8 cellular contexts compared by ENCODE assay signal in genomic region chr4:86934772-86935498, GRCh38. TPM values are rescaled to one million over a fixed set of nuclear protein-coding genes. Genes with fewer than 3 reads are reported as not detected.
DNase-seq lines count a peak whose midpoint lies in the region; TF ChIP-seq lines count a peak whose summit lies in the region.

A gene with protein sequence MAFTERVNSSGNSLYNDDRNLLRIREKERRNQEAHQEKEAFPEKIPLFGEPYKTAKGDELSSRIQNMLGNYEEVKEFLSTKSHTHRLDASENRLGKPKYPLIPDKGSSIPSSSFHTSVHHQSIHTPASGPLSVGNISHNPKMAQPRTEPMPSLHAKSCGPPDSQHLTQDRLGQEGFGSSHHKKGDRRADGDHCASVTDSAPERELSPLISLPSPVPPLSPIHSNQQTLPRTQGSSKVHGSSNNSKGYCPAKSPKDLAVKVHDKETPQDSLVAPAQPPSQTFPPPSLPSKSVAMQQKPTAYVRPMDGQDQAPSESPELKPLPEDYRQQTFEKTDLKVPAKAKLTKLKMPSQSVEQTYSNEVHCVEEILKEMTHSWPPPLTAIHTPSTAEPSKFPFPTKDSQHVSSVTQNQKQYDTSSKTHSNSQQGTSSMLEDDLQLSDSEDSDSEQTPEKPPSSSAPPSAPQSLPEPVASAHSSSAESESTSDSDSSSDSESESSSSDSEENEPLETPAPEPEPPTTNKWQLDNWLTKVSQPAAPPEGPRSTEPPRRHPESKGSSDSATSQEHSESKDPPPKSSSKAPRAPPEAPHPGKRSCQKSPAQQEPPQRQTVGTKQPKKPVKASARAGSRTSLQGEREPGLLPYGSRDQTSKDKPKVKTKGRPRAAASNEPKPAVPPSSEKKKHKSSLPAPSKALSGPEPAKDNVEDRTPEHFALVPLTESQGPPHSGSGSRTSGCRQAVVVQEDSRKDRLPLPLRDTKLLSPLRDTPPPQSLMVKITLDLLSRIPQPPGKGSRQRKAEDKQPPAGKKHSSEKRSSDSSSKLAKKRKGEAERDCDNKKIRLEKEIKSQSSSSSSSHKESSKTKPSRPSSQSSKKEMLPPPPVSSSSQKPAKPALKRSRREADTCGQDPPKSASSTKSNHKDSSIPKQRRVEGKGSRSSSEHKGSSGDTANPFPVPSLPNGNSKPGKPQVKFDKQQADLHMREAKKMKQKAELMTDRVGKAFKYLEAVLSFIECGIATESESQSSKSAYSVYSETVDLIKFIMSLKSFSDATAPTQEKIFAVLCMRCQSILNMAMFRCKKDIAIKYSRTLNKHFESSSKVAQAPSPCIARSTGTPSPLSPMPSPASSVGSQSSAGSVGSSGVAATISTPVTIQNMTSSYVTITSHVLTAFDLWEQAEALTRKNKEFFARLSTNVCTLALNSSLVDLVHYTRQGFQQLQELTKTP (plus strand): TSS chr4:86935011. CDS start chr4:86948534, 13,523 bp downstream.

- peak within 1 kb of the TSS; percentile 66 for H3K14ac ChIP-seq in H9 (ENCODE audit: insufficient read depth, low read length)

- TF ChIP-seq CTCF in H9 (conservative IDR thresholded peaks at IDR 0.05) = peak; percentile 44; the same call in 2 of the 3 replicates
- peak; percentile 33 for TF ChIP-seq CTCF in fibroblast of villous mesenchyme (IDR thresholded peaks at IDR 0.05; ENCODE audit: insufficient read depth, low read depth, low read length)
- TF ChIP-seq CTCF in neural progenitor cell (IDR thresholded peaks at IDR 0.05) = peak; percentile 48

- H4K20me1 ChIP-seq in H9 (ENCODE audit: control insufficient read depth, insufficient read depth, insufficient read length) = peaks cover under 1% of the 10 kb centered on the region
- no peaks in the 10 kb centered on the region for H4K20me1 ChIP-seq in neural progenitor cell (ENCODE audit: low read depth)

- no peak within 1 kb of the TSS for H3T11ph ChIP-seq in H9 (ENCODE audit: low read length)

- H2BK120ac ChIP-seq in H9 (ENCODE audit: low read depth, low read length, poor library complexity, severe bottlenecking) = no peak within 1 kb of the TSS

- H3K79me2 ChIP-seq in H9 (ENCODE audit: insufficient read depth, low read length) (peaks cover 20% of the 10 kb centered on the region), neural progenitor cell (ENCODE audit: low read depth) (peaks cover 47% of the 10 kb centered on the region)

- WGBS in H9 (ENCODE audit: extremely low coverage, insufficient read length, low lambda C conversion rate) = no CpG with 5 or more reads among the region's 92 CpGs

- peaks cover 15% of the 10 kb centered on the region for H3K4me1 ChIP-seq in ES-I3 (ENCODE audit: insufficient read depth, low read length)
- H3K4me1 ChIP-seq in H9 (ENCODE audit: insufficient read depth, low read length) = peaks cover 3% of the 10 kb centered on the region; the same call in 1 of the 2 replicates
- peaks cover 24% of the 10 kb centered on the region for H3K4me1 ChIP-seq in neural progenitor cell
- H3K4me1 ChIP-seq in subcutaneous abdominal adipose tissue (ENCODE audit: control insufficient read depth in 5 of 5, insufficient read depth in 5 of 5, low read length in 5 of 5) = peaks cover 0 to 50% (median 33%) of the 10 kb centered on the region in 5 donors

- no peak within 1 kb of the TSS for H3K56ac ChIP-seq in H9 (ENCODE audit: insufficient read length, low read depth, low read length)

- H3K4me2 ChIP-seq in H9 (ENCODE audit: insufficient read depth, insufficient read length, low read length) (peak within 1 kb of the TSS; percentile 93), neural progenitor cell (peak within 1 kb of the TSS; percentile 94)

- H2BK12ac ChIP-seq in H9 (ENCODE audit: insufficient read length, low read depth, low read length) = no peak within 1 kb of the TSS

- H3K27ac Mint-ChIP-seq in H9 (peak within 1 kb of the TSS; percentile 93 to 98 (median 94)), neural progenitor cell (peak within 1 kb of the TSS; percentile 40)

- no peak within 1 kb of the TSS for H2AK5ac ChIP-seq in H9 (ENCODE audit: insufficient read length, low read length)

- H2BK5ac ChIP-seq in H9 (ENCODE audit: insufficient read length, low read length) = no peak within 1 kb of the TSS

- no peak within 1 kb of the TSS for H2BK15ac ChIP-seq in H9 (ENCODE audit: low read depth, low read length)

- H3K27me3 ChIP-seq in H9 (ENCODE audit: insufficient read depth, low read length) (no peaks in the 10 kb centered on the region), neural progenitor cell (peaks cover 18% of the 10 kb centered on the region), subcutaneous abdominal adipose tissue (ENCODE audit: control insufficient read depth in 5 of 5, insufficient read depth in 4 of 5, low read length in 5 of 5) (no peaks in the 10 kb centered on the region)

- no peaks in the 10 kb centered on the region for H3K79me1 ChIP-seq in H9 (ENCODE audit: insufficient read depth, low read depth, low read length, poor library complexity, severe bottlenecking)

- H3K4me3 ChIP-seq in fibroblast of villous mesenchyme (ENCODE audit: low read depth, low read length) (peak within 1 kb of the TSS; percentile 88), neural progenitor cell (peak within 1 kb of the TSS; percentile 78), subcutaneous abdominal adipose tissue (ENCODE audit: low read depth in 1 of 5, low read length in 5 of 5) (peak within 1 kb of the TSS; percentile 82 to 94 (median 90))

- peak within 1 kb of the TSS; percentile 93 to 98 for H3K4me3 Mint-ChIP-seq in H9
- peak within 1 kb of the TSS; percentile 93 for H3K4me3 Mint-ChIP-seq in neural progenitor cell

- H3K23me2 ChIP-seq in H9 (ENCODE audit: insufficient read length, low read depth, low read length, poor library complexity, severe bottlenecking) = peaks cover 15% of the 10 kb centered on the region

- H4K91ac ChIP-seq in H9 (ENCODE audit: insufficient read length, low read depth, low read length) = no peak within 1 kb of the TSS

- H2AFZ ChIP-seq in H9 (ENCODE audit: low read length) (peak within 1 kb of the TSS; percentile 1), neural progenitor cell (replicated peaks) (peak within 1 kb of the TSS; percentile 91)

- DNase-seq in H9 (peak; percentile 95), M059J (ENCODE audit: low read depth) (peak; percentile 86), SHP77 treated with DMSO at 0.1 percent for 48 hours (lab: John Stamatoyannopoulos, UW) (peak; percentile 80), fibroblast of villous mesenchyme (ENCODE audit: low read depth) (peak; percentile 89), neural progenitor cell (ENCODE audit: low spot score) (peak; percentile 94)
- DNase-seq in activated effector memory CD4-positive, alpha-beta T cell treated with anti-CD3 and anti-CD28 coated beads, Interleukin-2, amount 50 U/mL, for 16 hours = peak; percentile 95

- no peak within 1 kb of the TSS; the same call in 1 of the 2 replicates for H3K4ac ChIP-seq in H9 (ENCODE audit: low read depth, low read length)

- H3K36me3 ChIP-seq in ES-I3 (ENCODE audit: insufficient read depth, low read length) = no peaks in the 10 kb centered on the region
- H3K36me3 ChIP-seq in neural progenitor cell = no peaks in the 10 kb centered on the region
- peaks cover 0 to 5% (median 3%) of the 10 kb centered on the region in 5 donors for H3K36me3 ChIP-seq in subcutaneous abdominal adipose tissue (ENCODE audit: control insufficient read depth in 5 of 5, insufficient read depth in 5 of 5, low read length in 5 of 5)

- H3K27me3 Mint-ChIP-seq in H9 (ENCODE audit: low read depth) (no peaks in the 10 kb centered on the region), neural progenitor cell (ENCODE audit: insufficient read depth, low read depth) (peaks cover 19% of the 10 kb centered on the region)

- H3K23ac ChIP-seq in H9 (ENCODE audit: insufficient read length, low read depth, low read length) = no peak within 1 kb of the TSS

- H3F3A ChIP-seq in neural progenitor cell (ENCODE audit: low read depth) = peaks cover 30% of the 10 kb centered on the region

- no peak within 1 kb of the TSS for H4K5ac ChIP-seq in H9 (ENCODE audit: insufficient read length, low read depth, low read length)

- H3K9ac ChIP-seq in ES-I3 (ENCODE audit: low read depth, low read length) = peak within 1 kb of the TSS; percentile 98
- peak within 1 kb of the TSS; percentile 91 for H3K9ac ChIP-seq in H9 (ENCODE audit: extremely low read depth, insufficient read length, low read length)
- peak within 1 kb of the TSS; percentile 7 for H3K9ac ChIP-seq in neural progenitor cell
- H3K9ac ChIP-seq in subcutaneous abdominal adipose tissue (ENCODE audit: low read length in 5 of 5) = peak within 1 kb of the TSS; percentile 86 to 95 (median 94)

- H3K4me1 Mint-ChIP-seq in H9 (peaks cover 33 to 38% of the 10 kb centered on the region in 2 experiments), neural progenitor cell (peaks cover 27% of the 10 kb centered on the region)

- no peaks in the 10 kb centered on the region for H3K9me3 Mint-ChIP-seq in H9
- H3K9me3 Mint-ChIP-seq in neural progenitor cell = no peaks in the 10 kb centered on the region

- H3K36me3 Mint-ChIP-seq in H9 (ENCODE audit: insufficient read depth in 1 of 3, low read depth in 3 of 3) = peaks cover 0 to 2% (median 0%) of the 10 kb centered on the region in 3 experiments; a peak in 2 of 7 replicates
- no peaks in the 10 kb centered on the region for H3K36me3 Mint-ChIP-seq in neural progenitor cell

- H3K9me3 ChIP-seq in ES-I3 (ENCODE audit: control insufficient read depth, insufficient read depth, low read length) (no peaks in the 10 kb centered on the region), H9 (ENCODE audit: control insufficient read depth, low read depth, low read length) (no peaks in the 10 kb centered on the region), neural progenitor cell (ENCODE audit: low read depth) (no peaks in the 10 kb centered on the region), subcutaneous abdominal adipose tissue (ENCODE audit: control insufficient read depth in 5 of 5, low read length in 5 of 5) (no peaks in the 10 kb centered on the region)

- no peak within 1 kb of the TSS for H4K8ac ChIP-seq in H9 (replicated peaks; ENCODE audit: insufficient read length, low read depth, low read length)

- peak within 1 kb of the TSS; percentile 4 for H3K18ac ChIP-seq in H9 (ENCODE audit: insufficient read length, low read depth, low read length)

- H3K27ac ChIP-seq in H9 (ENCODE audit: insufficient read length, low read depth, low read length) (peak within 1 kb of the TSS; percentile 50), neural progenitor cell (no peak within 1 kb of the TSS), subcutaneous abdominal adipose tissue (ENCODE audit: low read depth, low read length) (peak within 1 kb of the TSS; percentile 99)

- H2BK20ac ChIP-seq in H9 (ENCODE audit: low read depth, low read length, poor library complexity, severe bottlenecking) = no peak within 1 kb of the TSS

RNA-seq across cellular contexts. Expression of the gene that starts here (rescaled TPM):
- 68.9 and 74.5 TPM in 2 replicates for total RNA-seq in H9 (2021)
- total RNA-seq in M059J (2014; rRNA removed; shearing (Covaris generic)) = 7.6 and 17.1 TPM in 2 replicates
- total RNA-seq in fibroblast of villous mesenchyme = 19.0 and 34.1 TPM in 2 replicates
- total RNA-seq in neural progenitor cell (ENCODE audit: low replicate concordance) = 25.5 and 29.0 TPM in 2 replicates

Comparison
In these comparisons a context has a peak if more than half of its experiments do, and no peak if none do; other contexts are left out.
1. H3K9ac ChIP-seq: peak in every context shown above with its lines; median percentile 98 in ES-I3; 94 in subcutaneous abdominal adipose tissue; 91 in H9; 7 in neural progenitor cell.